Comparison of ENCODE assay signal across 8 cellular contexts in genomic region chr11:67420646-67421420, GRCh38. TPM values are rescaled to one million over a fixed set of nuclear protein-coding genes. Genes with fewer than 3 reads are reported as not detected.
DNase-seq lines count a peak whose midpoint lies in the region; ATAC-seq and TF ChIP-seq lines count a peak whose summit lies in the region.

No MANE protein-coding gene starts in this region.

- H3K27ac Mint-ChIP-seq in activated CD4-positive, alpha-beta memory T cell treated with anti-CD3 and anti-CD28 coated beads for 36 hours: peak overlapping the region; percentile 69

- no peaks in the 10 kb centered on the region for H3K9me3 ChIP-seq in lower lobe of right lung

- TF ChIP-seq CTCF in dorsolateral prefrontal cortex (IDR thresholded peaks at IDR 0.05 in 54 of 56, conservative IDR thresholded peaks at IDR 0.05 in 2 of 56; ENCODE audit: low read depth in 1 of 56, partially characterized antibody in 56 of 56): peak in 1 of 56 donors; percentile 18
- no peak for TF ChIP-seq CTCF in lower lobe of right lung (IDR thresholded peaks at IDR 0.05)

- CTCF ChIA-PET in activated CD4-positive, alpha-beta memory T cell treated with anti-CD3 and anti-CD28 coated beads for 36 hours (lab: Charles Lee): interaction anchor here (0.7 to 1.6 kb wide), 4 partner anchors 16 to 64 kb away, joined by 3 to 8 read pairs (median 4); partner anchors contain the start of genes PPP1CA and TBC1D10C

- no peaks in the 10 kb centered on the region for H3K36me3 Mint-ChIP-seq in activated CD4-positive, alpha-beta memory T cell treated with anti-CD3 and anti-CD28 coated beads for 36 hours

- H3K9me3 Mint-ChIP-seq in activated CD4-positive, alpha-beta memory T cell treated with anti-CD3 and anti-CD28 coated beads for 36 hours: no peaks in the 10 kb centered on the region

- intact Hi-C loops in activated CD4-positive, alpha-beta memory T cell treated with anti-CD3 and anti-CD28 coated beads for 36 hours (cut with micrococcal nuclease): loop anchor here (1.0 to 2.0 kb wide), 2 partner anchors 7 to 18 kb away; partner anchors contain the start of gene RPS6KB2
- intact Hi-C loops in dorsolateral prefrontal cortex (cut with DNase I) (loop anchor here in 1 of 2 donors (2.0 kb wide), 1 partner anchor 20 kb away; the partner anchor contains the start of gene PPP1CA), lower lobe of right lung (cut with DNase I) (no loop called here)

- H3K27me3 ChIP-seq in dorsolateral prefrontal cortex: no peaks in the 10 kb centered on the region
- H3K27me3 ChIP-seq in lower lobe of right lung (ENCODE audit: low read depth): no peaks in the 10 kb centered on the region

- H3K36me3 ChIP-seq in lower lobe of right lung: no peaks in the 10 kb centered on the region

- POLR2A ChIA-PET in activated CD4-positive, alpha-beta memory T cell treated with anti-CD3 and anti-CD28 coated beads for 36 hours (lab: Charles Lee): interaction anchor here (0.6 to 1.9 kb wide), 11 partner anchors 9 to 48 kb away, joined by 3 to 21 read pairs (median 5); partner anchors contain the start of genes CORO1B, PTPRCAP, TBC1D10C and TMEM134

- H3K4me1 Mint-ChIP-seq in activated CD4-positive, alpha-beta memory T cell treated with anti-CD3 and anti-CD28 coated beads for 36 hours (ENCODE audit: low read depth): peaks cover 41% of the 10 kb centered on the region

- H3K4me3 Mint-ChIP-seq in activated CD4-positive, alpha-beta memory T cell treated with anti-CD3 and anti-CD28 coated beads for 36 hours: peak overlapping the region; percentile 74

- no peaks in the 10 kb centered on the region for H3K27me3 Mint-ChIP-seq in activated CD4-positive, alpha-beta memory T cell treated with anti-CD3 and anti-CD28 coated beads for 36 hours

- ATAC-seq in GM19397 (IDR thresholded peaks at IDR 0.05; ENCODE audit: unreplicated experiment): peak; percentile 83
- peak; percentile 97 for ATAC-seq in lower lobe of right lung

- H3K4me3 ChIP-seq in dorsolateral prefrontal cortex (peak overlapping the region; percentile 31 to 82 (median 56)), lower lobe of right lung (peak overlapping the region; percentile 66)

- H3K27ac ChIP-seq in dorsolateral prefrontal cortex (peak overlapping the region in 58 of 59 donors; percentile 38 to 100 (median 94)), lower lobe of right lung (peak overlapping the region; percentile 91)

- DNase-seq in C1 segment of cervical spinal cord (lab: John Stamatoyannopoulos, UW) (peak; percentile 35 to 91 (median 79)), HK-2 (ENCODE audit: unreplicated experiment) (peak; percentile 91), NCI-H82 (lab: John Stamatoyannopoulos, UW) (peak; percentile 94), dorsolateral prefrontal cortex (peak; percentile 81 to 99 (median 94)), lower lobe of right lung (peak; percentile 98)
- DNase-seq in activated CD4-positive, alpha-beta memory T cell treated with anti-CD3 and anti-CD28 coated beads for 36 hours: peak; percentile 98
- DNase-seq in stimulated activated CD4-positive, alpha-beta T cell treated with anti-CD3 and anti-CD28 coated beads, TNF-alpha, amount 100 ng/mL, for 1 hour (ENCODE audit: low read depth in 3 of 3, low spot score in 1 of 3): peak; percentile 98 to 100 (median 99)

- H3K4me1 ChIP-seq in lower lobe of right lung: peaks cover 44% of the 10 kb centered on the region

RNA-seq across cellular contexts. Expression of gene CARNS1, which starts 5.4 kb away (rescaled TPM):
- total RNA-seq in activated CD4-positive, alpha-beta memory T cell treated with anti-CD3 and anti-CD28 coated beads for 36 hours: 1 to 10 TPM; 2.3 to 3.3 TPM
- total RNA-seq in dorsolateral prefrontal cortex (100 to 1,000 TPM in 61 of 120 experiments, 10 to 100 TPM in 59; 10.4 to 647 (median 104) TPM), lower lobe of right lung (0.71 TPM)

RNA-seq across cellular contexts. Expression of gene RPS6KB2, which starts 7.5 kb away (rescaled TPM):
- 10 to 100 TPM; 57.4 to 57.5 TPM for total RNA-seq in activated CD4-positive, alpha-beta memory T cell treated with anti-CD3 and anti-CD28 coated beads for 36 hours
- total RNA-seq in dorsolateral prefrontal cortex (10 to 100 TPM; 13.4 to 47.4 (median 28.2) TPM), lower lobe of right lung (42.1 TPM)

RNA-seq across cellular contexts. Expression of gene PTPRCAP, which starts 16.6 kb away (rescaled TPM):
- 10 to 100 TPM; 93.5 to 97.4 TPM for total RNA-seq in activated CD4-positive, alpha-beta memory T cell treated with anti-CD3 and anti-CD28 coated beads for 36 hours
- 1 to 10 TPM in 83 of 120 experiments, under 1 TPM in 23, not detected in 14; 0.41 to 5.3 (median 1.8) TPM for total RNA-seq in dorsolateral prefrontal cortex
- 15.7 TPM for total RNA-seq in lower lobe of right lung

RNA-seq across cellular contexts. Expression of gene TBC1D10C, which starts 16.9 kb away (rescaled TPM):
- 100 to 1,000 TPM; 123 to 126 TPM for total RNA-seq in activated CD4-positive, alpha-beta memory T cell treated with anti-CD3 and anti-CD28 coated beads for 36 hours
- total RNA-seq in dorsolateral prefrontal cortex (1 to 10 TPM in 45 of 120 experiments, under 1 TPM in 67, not detected in 8; 0.11 to 3.6 (median 0.89) TPM), lower lobe of right lung (45.3 TPM)

RNA-seq across cellular contexts. Expression of gene PPP1CA, which starts 19.2 kb away (rescaled TPM):
- total RNA-seq in activated CD4-positive, alpha-beta memory T cell treated with anti-CD3 and anti-CD28 coated beads for 36 hours: 100 to 1,000 TPM; 261 to 267 TPM
- 10 to 100 TPM; 47.4 to 86.5 (median 66.9) TPM for total RNA-seq in dorsolateral prefrontal cortex
- total RNA-seq in lower lobe of right lung: 144 TPM

Comparison
In these comparisons a context has a peak if more than half of its experiments do, and no peak if none do; other contexts are left out.
1. Peak in every context shown above with its lines: DNase-seq, ATAC-seq, H3K4me3 ChIP-seq and H3K27ac ChIP-seq.